Comparison of ENCODE assay signal across 19 cellular contexts in the genomic region with DNA sequence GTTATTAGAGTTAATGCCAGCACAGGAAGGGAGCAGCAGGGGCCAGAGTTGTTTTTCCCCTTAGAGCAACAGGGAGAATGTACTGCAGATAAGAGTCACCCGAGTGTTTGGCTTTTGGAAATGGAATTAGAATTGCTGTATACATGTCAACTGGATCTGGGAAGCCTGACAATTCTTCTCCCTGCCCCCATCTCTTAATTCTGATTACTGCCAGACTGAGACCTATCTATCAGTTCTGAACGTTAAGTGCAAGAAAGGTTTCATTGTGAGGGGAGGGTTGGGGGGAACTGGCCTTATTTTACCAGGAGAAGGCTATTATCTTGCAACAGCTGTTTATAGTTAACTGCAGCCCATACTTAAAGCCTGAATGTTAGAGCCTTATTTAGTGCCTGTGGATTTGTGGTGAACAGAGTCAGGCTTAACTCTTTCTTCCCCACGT.
A peak's percentile ranks its signal among the peaks of the same experiment; 100 is the strongest.
DNase-seq lines count a peak whose midpoint lies in the region; ATAC-seq, FAIRE-seq and TF ChIP-seq lines count a peak whose summit lies in the region.
"Had no signal": no experiment of that assay in that cellular context is flagged by ENCODE, and none has a peak within 500 bp of the region (broad histone marks: within the 10 kb centered on the region; RNA-seq: fewer than 3 reads in every experiment).

No MANE protein-coding gene starts in this region.

- no peak overlapping the region for H2AFZ ChIP-seq in smooth muscle cell (ENCODE audit: low read depth)

- no peaks in the 10 kb centered on the region for H3K79me2 ChIP-seq in smooth muscle cell (ENCODE audit: low read depth)

- ATAC-seq in left ventricle myocardium superior (peak; percentile 82), pancreas (no peak)
- ATAC-seq: A549; activated CD4-positive, alpha-beta T cell treated with anti-CD3 and anti-CD28 coated beads for 36 hours; left lobe of liver; natural killer cell had no signal

- H4K20me1 ChIP-seq in smooth muscle cell (ENCODE audit: low read depth), result no peaks in the 10 kb centered on the region

- 0% methylated on average over 3 of the region's 3 CpGs for WGBS in smooth muscle cell (ENCODE audit: low lambda C conversion rate)
- 6 to 8% methylated on average over 3 of the region's 3 CpGs for WGBS in pancreas, 2 donors

- H3K9ac ChIP-seq in smooth muscle cell (ENCODE audit: low read depth), result peak overlapping the region; percentile 9

- TF ChIP-seq CTCF in cardiac muscle cell (IDR thresholded peaks at IDR 0.05; ENCODE audit: low read depth, low read length), result no peak
- TF ChIP-seq CTCF in smooth muscle cell (IDR thresholded peaks at IDR 0.05; ENCODE audit: borderline replicate concordance, insufficient read depth, poor library complexity, severe bottlenecking), result no peak
- TF ChIP-seq CTCF in pancreas (IDR thresholded peaks at IDR 0.05), result no peak
- no peak for TF ChIP-seq CTCF in dorsolateral prefrontal cortex (IDR thresholded peaks at IDR 0.05 in 54 of 56, conservative IDR thresholded peaks at IDR 0.05 in 2 of 56; ENCODE audit: low read depth in 1 of 56, partially characterized antibody in 56 of 56)

- peak; percentile 15 to 79 for DNase-seq in cardiac muscle cell (ENCODE audit: low read depth in 1 of 2, low spot score in 1 of 2)
- no peak for DNase-seq in cardiac septum (ENCODE audit: low spot score)
- DNase-seq in astrocyte of the hippocampus (ENCODE audit: low read depth, low spot score), result peak; percentile 43
- DNase-seq in left ventricle myocardium superior, result no peak
- DNase-seq in smooth muscle cell (lab: John Stamatoyannopoulos, UW; ENCODE audit: unreplicated experiment), result no peak
- no peak for DNase-seq in pancreas
- DNase-seq in dorsolateral prefrontal cortex, result no peak
- DNase-seq in NCI-H2227 (lab: John Stamatoyannopoulos, UW; ENCODE audit: unreplicated experiment), result no peak
- DNase-seq: activated CD4-positive, alpha-beta T cell treated with anti-CD3 and anti-CD28 coated beads for 36 hours; activated CD8-positive, alpha-beta memory T cell treated with anti-CD3 and anti-CD28 coated beads, Interleukin-2, amount 50 U/mL, for 48 hours; cerebellar nuclear complex; COR-L47; natural killer cell; NCI-H1694; NCI-H526; stimulated activated CD4-positive, alpha-beta T cell treated with anti-CD3 and anti-CD28 coated beads, Interleukin-1b, Interleukin-23, amount 100 ng/mL, for 48 hours had no signal

- H3K27me3 ChIP-seq in cardiac muscle cell (no peaks in the 10 kb centered on the region), smooth muscle cell (ENCODE audit: low read depth) (no peaks in the 10 kb centered on the region), pancreas (no peaks in the 10 kb centered on the region), dorsolateral prefrontal cortex (no peaks in the 10 kb centered on the region)

- H3K4me2 ChIP-seq in smooth muscle cell, result peak overlapping the region; percentile 82
- H3K4me2 ChIP-seq: A549 had no signal

- no peak for FAIRE-seq in pancreas (lab: Jason Lieb, UNC)
- FAIRE-seq: A549 had no signal

- intact Hi-C loops in cardiac septum (cut with DNase I), result no loop called here
- intact Hi-C loops in left ventricle myocardium superior (cut with micrococcal nuclease), result no loop called here
- intact Hi-C loops in pancreas (cut with DNase I), result no loop called here
- intact Hi-C loops in dorsolateral prefrontal cortex (cut with DNase I), result no loop called here

- H3F3A ChIP-seq in smooth muscle cell (ENCODE audit: low read depth), result peaks cover 27% of the 10 kb centered on the region

- peaks cover 38% of the 10 kb centered on the region for H3K4me1 ChIP-seq in cardiac muscle cell (ENCODE audit: low read depth)
- peaks cover 44% of the 10 kb centered on the region for H3K4me1 ChIP-seq in smooth muscle cell (ENCODE audit: low read depth)
- no peaks in the 10 kb centered on the region for H3K4me1 ChIP-seq in pancreas
- H3K4me1 ChIP-seq: A549 had no signal

- H3K4me3 ChIP-seq in cardiac muscle cell (no peak overlapping the region), smooth muscle cell (no peak overlapping the region), pancreas (no peak overlapping the region), dorsolateral prefrontal cortex (no peak overlapping the region)
- H3K4me3 ChIP-seq: A549, thoracic aorta had no signal

- H3K36me3 ChIP-seq in cardiac muscle cell (no peaks in the 10 kb centered on the region), smooth muscle cell (ENCODE audit: low read depth) (no peaks in the 10 kb centered on the region), pancreas (no peaks in the 10 kb centered on the region)
- H3K36me3 ChIP-seq: thoracic aorta had no signal

- no peaks in the 10 kb centered on the region for H3K9me3 ChIP-seq in cardiac muscle cell (ENCODE audit: low read depth)
- H3K9me3 ChIP-seq in smooth muscle cell (replicated peaks; ENCODE audit: low read depth), result no peaks in the 10 kb centered on the region
- H3K9me3 ChIP-seq in pancreas, result no peaks in the 10 kb centered on the region
- H3K9me3 ChIP-seq: A549, thoracic aorta had no signal

- H3K27ac ChIP-seq in cardiac muscle cell (no peak overlapping the region), smooth muscle cell (ENCODE audit: low read depth) (peak overlapping the region; percentile 96), pancreas (no peak overlapping the region), dorsolateral prefrontal cortex (no peak overlapping the region)
- H3K27ac ChIP-seq: A549, thoracic aorta had no signal

Comparison
In these comparisons a context has a peak if more than half of its experiments do, and no peak if none do; other contexts are left out.
1. DNase-seq: peak in cardiac muscle cell (2 of 2) and astrocyte of the hippocampus (single experiment); none in cardiac septum (single experiment), left ventricle myocardium superior (single experiment), smooth muscle cell (single experiment), pancreas (0 of 6), dorsolateral prefrontal cortex (0 of 10) and NCI-H2227 (single experiment).